In the genomic region with DNA sequence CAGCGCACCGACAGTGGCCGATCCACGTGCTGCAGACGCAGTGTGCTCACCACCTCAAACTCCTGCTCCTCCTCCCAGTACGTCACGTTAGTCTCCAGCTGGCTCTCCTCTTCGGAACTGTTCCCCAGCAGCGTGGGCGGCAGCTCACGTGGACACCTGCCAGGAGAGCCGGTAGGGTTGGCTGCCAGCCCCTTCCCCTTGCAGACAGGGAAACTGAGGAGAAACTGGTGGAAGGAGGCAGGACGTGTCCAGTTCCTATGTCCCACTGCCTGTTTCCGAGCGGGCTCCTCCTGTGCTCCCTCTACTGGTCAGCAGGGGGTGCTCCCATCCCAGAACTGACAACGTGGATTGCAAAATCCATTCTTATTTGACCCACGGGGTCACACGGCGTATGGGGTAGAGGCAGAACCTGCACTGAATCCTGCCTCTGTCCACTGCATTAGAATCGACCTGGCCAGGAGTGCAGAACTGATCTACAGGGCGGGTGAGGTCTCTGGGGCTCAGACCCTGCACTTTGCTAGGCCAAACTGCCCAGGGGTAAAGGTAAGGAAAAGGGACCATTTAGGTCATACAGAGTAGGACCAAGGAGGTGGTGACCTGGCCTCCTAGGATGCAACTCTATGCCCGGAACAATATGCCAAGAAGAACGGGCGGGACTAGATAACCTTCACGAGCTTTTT, we compare ENCODE assay signal across 8 cellular contexts. TPM values are rescaled to one million over a fixed set of nuclear protein-coding genes. Genes with fewer than 3 reads are reported as not detected.
A peak's percentile ranks its signal among the peaks of the same experiment; 100 is the strongest.
DNase-seq lines count a peak whose midpoint lies in the region; ATAC-seq and TF ChIP-seq lines count a peak whose summit lies in the region.

No MANE protein-coding gene starts in this region.

- POLR2A ChIA-PET in HCT116 (lab: Charles Lee), result no interaction called here

- 26 to 31% methylated on average over 19 to 24 of the region's 25 CpGs for WGBS in tibial nerve, 2 donors

- peak overlapping the region; percentile 36 for H2AFZ ChIP-seq in HCT116 (ENCODE audit: low read depth, low read length, poor library complexity, severe bottlenecking)

- RAD21 ChIA-PET in HCT116 (lab: Charles Lee; ENCODE audit: low non-redundant PET in 1 of 2, low total read pairs in 2 of 2, uncharacterized antibody in 2 of 2, unreplicated experiment in 2 of 2), result no interaction called here

- H3K4me3 ChIP-seq in HCT116 (replicated peaks in 1 of 2; ENCODE audit: low read depth in 1 of 2, low read length in 2 of 2) (peak overlapping the region in 1 of 2 experiments; percentile 25; a peak in 1 of 4 replicates), fibroblast of the aortic adventitia (ENCODE audit: low read depth, low read length) (no peak overlapping the region), neutrophil (ENCODE audit: low read depth in 1 of 2, low read length in 1 of 2) (no peak overlapping the region), tibial nerve (no peak overlapping the region)

- peak in 1 of 2 donors; percentile 66 for TF ChIP-seq EP300 in tibial nerve (IDR thresholded peaks at IDR 0.05)

- intact Hi-C loops in HCT116 (cut with micrococcal nuclease), result loop anchor here (1.0 kb wide), 4 partner anchors 45 to 306 kb away; no protein-coding TSS in a partner anchor

- ATAC-seq in HCT116 (peak; percentile 96), GM18873 (IDR thresholded peaks at IDR 0.05; ENCODE audit: low FRiP score, unreplicated experiment) (no peak)

- TF ChIP-seq CTCF in HCT116 (IDR thresholded peaks at IDR 0.05 in 2 of 3, conservative IDR thresholded peaks at IDR 0.05 in 1 of 3; ENCODE audit: borderline replicate concordance in 1 of 3, insufficient read depth in 1 of 3, low read depth in 2 of 3, low read length in 2 of 3), result peak; percentile 91 to 94 (median 94)
- TF ChIP-seq CTCF in fibroblast of the aortic adventitia (IDR thresholded peaks at IDR 0.05; ENCODE audit: insufficient read depth, low read length), result peak; percentile 97
- peak; percentile 56 for TF ChIP-seq CTCF in neutrophil (IDR thresholded peaks at IDR 0.05)
- peak; percentile 90 to 98 (median 96) for TF ChIP-seq CTCF in tibial nerve (IDR thresholded peaks at IDR 0.05)

- H3K36me3 ChIP-seq in HCT116 (ENCODE audit: control insufficient read depth in 1 of 2, insufficient read depth in 2 of 2, low read length in 2 of 2) (no peaks in the 10 kb centered on the region), neutrophil (no peaks in the 10 kb centered on the region), tibial nerve (peaks cover 0 to 96% (median 2%) of the 10 kb centered on the region in 3 donors)

- TF ChIP-seq RAD21 in HCT116 (IDR thresholded peaks at IDR 0.05; ENCODE audit: low read depth), result peak; percentile 97

- no peaks in the 10 kb centered on the region for H3K79me2 ChIP-seq in HCT116 (ENCODE audit: insufficient read depth, low read length)

- no peaks in the 10 kb centered on the region for H3K9me2 ChIP-seq in HCT116 (ENCODE audit: insufficient read depth)

- peak overlapping the region; percentile 70 for H3K4me2 ChIP-seq in HCT116 (ENCODE audit: low read length)

- TF ChIP-seq POLR2A in HCT116 (IDR thresholded peaks at IDR 0.05; ENCODE audit: borderline replicate concordance, extremely low read depth, insufficient read depth, insufficient read length) (no peak), tibial nerve (IDR thresholded peaks at IDR 0.05) (no peak)

- H3K27ac ChIP-seq in HCT116 (ENCODE audit: low read depth, low read length) (no peak overlapping the region), neutrophil (no peak overlapping the region), tibial nerve (peak overlapping the region in 3 of 4 donors; percentile 13 to 97 (median 60))

- peak; percentile 64 for DNase-seq in DMS53 treated with DMSO at 0.1 percent for 48 hours (lab: John Stamatoyannopoulos, UW; ENCODE audit: unreplicated experiment)
- DNase-seq in HCT116 (ENCODE audit: low read depth, low spot score), result peak; percentile 43
- DNase-seq in NOMO-1 treated with DMSO at 0.1 percent for 48 hours (lab: John Stamatoyannopoulos, UW; ENCODE audit: unreplicated experiment), result peak; percentile 72
- peak; percentile 74 to 76 for DNase-seq in activated T-cell treated with anti-CD3 and anti-CD28 coated beads, Interleukin-2, amount 50 U/mL, for 48 hours
- peak; percentile 83 for DNase-seq in fibroblast of the aortic adventitia (ENCODE audit: low read depth)
- peak; percentile 72 to 85 for DNase-seq in tibial nerve (ENCODE audit: low spot score in 2 of 2)

- H3K27me3 ChIP-seq in HCT116 (ENCODE audit: insufficient read depth, low read length) (no peaks in the 10 kb centered on the region), neutrophil (peaks cover 11% of the 10 kb centered on the region), tibial nerve (no peaks in the 10 kb centered on the region)

- no peaks in the 10 kb centered on the region for H4K20me1 ChIP-seq in HCT116 (ENCODE audit: insufficient read depth)

- CTCF ChIA-PET in HCT116 (lab: Charles Lee), result interaction anchor here (1.2 kb wide), 1 partner anchor 14 kb away, joined by 3 read pairs; no protein-coding TSS in a partner anchor

- H3K4me1 ChIP-seq in HCT116 (ENCODE audit: control insufficient read depth in 1 of 2, insufficient read depth in 2 of 2, low read length in 2 of 2) (peaks cover 0 to 9% of the 10 kb centered on the region in 2 experiments; a peak in 1 of 4 replicates), neutrophil (ENCODE audit: control insufficient read depth in 1 of 2, insufficient read depth in 1 of 2, low read depth in 1 of 2, low read length in 1 of 2) (no peaks in the 10 kb centered on the region), tibial nerve (peaks cover 0 to 59% (median 12%) of the 10 kb centered on the region in 4 donors)

- no TSS peak for BruUV-seq in HCT116 (replicated peaks; lab: Mats Ljungman, UMichigan)

- H3K9ac ChIP-seq in HCT116 (ENCODE audit: low read length), result no peak overlapping the region

- no peaks in the 10 kb centered on the region for H3K9me3 ChIP-seq in HCT116 (ENCODE audit: control insufficient read depth in 1 of 2, insufficient read depth in 1 of 2, low read depth in 1 of 2, low read length in 2 of 2)
- H3K9me3 ChIP-seq in neutrophil, result no peaks in the 10 kb centered on the region
- H3K9me3 ChIP-seq in tibial nerve, result no peaks in the 10 kb centered on the region

TF ChIP-seq in HCT116, 20 proteins besides CTCF, POLR2A, EP300 and RAD21:
- TF ChIP-seq EZH2 (IDR thresholded peaks at IDR 0.05) (no peak), EGR1 (IDR thresholded peaks at IDR 0.05; ENCODE audit: low read depth) (no peak; the same call in 1 of the 2 replicates), CEBPB (IDR thresholded peaks at IDR 0.05; ENCODE audit: low read depth) (peak; percentile 98), ZNF274 (IDR thresholded peaks at IDR 0.05; ENCODE audit: low read depth, low read length) (no peak), EZH2phosphoT487 (IDR thresholded peaks at IDR 0.05; ENCODE audit: borderline replicate concordance) (no peak), MAX (IDR thresholded peaks at IDR 0.05) (peak; percentile 72), CBX3 (IDR thresholded peaks at IDR 0.05; ENCODE audit: low read depth) (no peak)
- TF ChIP-seq, protein P1, sequence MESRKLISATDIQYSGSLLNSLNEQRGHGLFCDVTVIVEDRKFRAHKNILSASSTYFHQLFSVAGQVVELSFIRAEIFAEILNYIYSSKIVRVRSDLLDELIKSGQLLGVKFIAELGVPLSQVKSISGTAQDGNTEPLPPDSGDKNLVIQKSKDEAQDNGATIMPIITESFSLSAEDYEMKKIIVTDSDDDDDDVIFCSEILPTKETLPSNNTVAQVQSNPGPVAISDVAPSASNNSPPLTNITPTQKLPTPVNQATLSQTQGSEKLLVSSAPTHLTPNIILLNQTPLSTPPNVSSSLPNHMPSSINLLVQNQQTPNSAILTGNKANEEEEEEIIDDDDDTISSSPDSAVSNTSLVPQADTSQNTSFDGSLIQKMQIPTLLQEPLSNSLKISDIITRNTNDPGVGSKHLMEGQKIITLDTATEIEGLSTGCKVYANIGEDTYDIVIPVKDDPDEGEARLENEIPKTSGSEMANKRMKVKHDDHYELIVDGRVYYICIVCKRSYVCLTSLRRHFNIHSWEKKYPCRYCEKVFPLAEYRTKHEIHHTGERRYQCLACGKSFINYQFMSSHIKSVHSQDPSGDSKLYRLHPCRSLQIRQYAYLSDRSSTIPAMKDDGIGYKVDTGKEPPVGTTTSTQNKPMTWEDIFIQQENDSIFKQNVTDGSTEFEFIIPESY (IDR thresholded peaks at IDR 0.05; ENCODE audit: extremely low read depth, insufficient replicate concordance, low read length), result no peak

RNA-seq across cellular contexts. Expression of gene PDGFRB, which starts 25.7 kb away (rescaled TPM):
- total RNA-seq in HCT116 (2021; ENCODE audit: unreplicated experiment), result 0.34 TPM
- 0.18 and 0.67 TPM in 2 replicates for polyA plus RNA-seq in HCT116 (2012)
- 111 and 180 TPM in 2 replicates for total RNA-seq in fibroblast of the aortic adventitia (ENCODE audit: low replicate concordance)
- 100 to 1,000 TPM; 171 to 354 (median 217) TPM for total RNA-seq in tibial nerve

RNA-seq across cellular contexts. Expression of gene CDX1, which starts 36.6 kb away (rescaled TPM):
- total RNA-seq in HCT116 (2021; ENCODE audit: unreplicated experiment), result not detected
- not detected in 2 replicates for polyA plus RNA-seq in HCT116 (2012)
- total RNA-seq in fibroblast of the aortic adventitia (ENCODE audit: low replicate concordance), result 0.18 and 0.65 TPM in 2 replicates
- 1 to 10 TPM in 1 of 4 donors, under 1 TPM in 1, not detected in 2; 0.22 to 2.5 TPM for total RNA-seq in tibial nerve

RNA-seq across cellular contexts. Expression of gene CSF1R, which starts 43.6 kb away (rescaled TPM):
- total RNA-seq in HCT116 (2021; ENCODE audit: unreplicated experiment) (0.17 TPM), fibroblast of the aortic adventitia (ENCODE audit: low replicate concordance) (under 0.01 and 0.16 TPM in 2 replicates), tibial nerve (10 to 100 TPM; 35.4 to 57.9 (median 45.3) TPM)
- 0.30 and 0.43 TPM in 2 replicates for polyA plus RNA-seq in HCT116 (2012)

RNA-seq across cellular contexts. Expression of gene SLC6A7, which starts 59.9 kb away (rescaled TPM):
- total RNA-seq in HCT116 (2021; ENCODE audit: unreplicated experiment), result not detected
- polyA plus RNA-seq in HCT116 (2012), result not detected in 2 replicates
- total RNA-seq in fibroblast of the aortic adventitia (ENCODE audit: low replicate concordance), result not detected in 2 replicates
- total RNA-seq in tibial nerve, result not detected

Comparison
In these comparisons a context has a peak if more than half of its experiments do, and no peak if none do; other contexts are left out.
1. H3K27ac ChIP-seq: peak in tibial nerve (3 of 4); none in HCT116 (single experiment) and neutrophil (single experiment).
2. RNA of gene PDGFRB, which starts 25.7 kb away (total RNA-seq): 171 to 354 TPM in tibial nerve and 111 to 180 TPM in fibroblast of the aortic adventitia; 0.34 TPM in HCT116 (single experiment); every median in the first group is over 10 times any median in the second.
3. RNA of gene CSF1R, which starts 43.6 kb away (total RNA-seq): 35.4 to 57.9 TPM in tibial nerve; 0.17 TPM in HCT116 (single experiment) and under 0.01 to 0.16 TPM in fibroblast of the aortic adventitia; every median in the first group is over 10 times any median in the second.
4. Peak in every context shown above with its lines, with median percentiles within 50 percentile points of each other: DNase-seq and CTCF ChIP-seq.